In genomic region chr3:140994316-140994715, GRCh38 we compare ENCODE assay signal across 23 cellular contexts. TPM values are rescaled to one million over a fixed set of nuclear protein-coding genes. Genes with fewer than 3 reads are reported as not detected.
"Had no signal": no experiment of that assay in that cellular context is flagged by ENCODE, and none has a peak within 500 bp of the region (broad histone marks: within the 10 kb centered on the region; RNA-seq: fewer than 3 reads in every experiment).

No MANE protein-coding gene starts in this region.

- DNase-seq: activated CD4-positive, alpha-beta T cell treated with anti-CD3 and anti-CD28 coated beads for 4 hours; activated CD4-positive, alpha-beta T cell treated with anti-CD3 and anti-CD28 coated beads, Interleukin-2, amount 50 U/mL, for 4 hours; activated CD8-positive, alpha-beta memory T cell treated with anti-CD3 and anti-CD28 coated beads for 24 hours; activated effector memory CD4-positive, alpha-beta T cell treated with Interleukin-2 at 50 U/mL for 16 hours; activated naive CD4-positive, alpha-beta T cell treated with Interleukin-2 at 50 U/mL for 16 hours; adrenal gland; caudate nucleus; foreskin melanocyte; islet precursor cell; left cardiac atrium; left ventricle myocardium superior; naive B cell; nephron progenitor cell; ovary; retina; small intestine; stimulated activated CD4-positive, alpha-beta T cell treated with anti-CD3 and anti-CD28 coated beads, Interleukin-4, amount 100 ng/mL, for 24 hours; T-helper 9 cell had no signal

- ATAC-seq: esophagus mucosa; left cardiac atrium; left ventricle myocardium superior; sciatic nerve; stimulated activated effector memory CD8-positive, alpha-beta T cell treated with anti-CD3 and anti-CD28 coated beads, Interleukin-12 subunit alpha, Interleukin-12 subunit beta, amount 100 ng/mL, for 72 hours had no signal

- H3K4me3 ChIP-seq: adrenal gland, ascending aorta, ovary, thoracic aorta had no signal

RNA-seq across cellular contexts. Expression of gene SPSB4, which starts 56.8 kb away (rescaled TPM):
- total RNA-seq: ascending aorta, esophagus mucosa had no signal
